1 cellular context compared by ENCODE assay signal in the genomic region with DNA sequence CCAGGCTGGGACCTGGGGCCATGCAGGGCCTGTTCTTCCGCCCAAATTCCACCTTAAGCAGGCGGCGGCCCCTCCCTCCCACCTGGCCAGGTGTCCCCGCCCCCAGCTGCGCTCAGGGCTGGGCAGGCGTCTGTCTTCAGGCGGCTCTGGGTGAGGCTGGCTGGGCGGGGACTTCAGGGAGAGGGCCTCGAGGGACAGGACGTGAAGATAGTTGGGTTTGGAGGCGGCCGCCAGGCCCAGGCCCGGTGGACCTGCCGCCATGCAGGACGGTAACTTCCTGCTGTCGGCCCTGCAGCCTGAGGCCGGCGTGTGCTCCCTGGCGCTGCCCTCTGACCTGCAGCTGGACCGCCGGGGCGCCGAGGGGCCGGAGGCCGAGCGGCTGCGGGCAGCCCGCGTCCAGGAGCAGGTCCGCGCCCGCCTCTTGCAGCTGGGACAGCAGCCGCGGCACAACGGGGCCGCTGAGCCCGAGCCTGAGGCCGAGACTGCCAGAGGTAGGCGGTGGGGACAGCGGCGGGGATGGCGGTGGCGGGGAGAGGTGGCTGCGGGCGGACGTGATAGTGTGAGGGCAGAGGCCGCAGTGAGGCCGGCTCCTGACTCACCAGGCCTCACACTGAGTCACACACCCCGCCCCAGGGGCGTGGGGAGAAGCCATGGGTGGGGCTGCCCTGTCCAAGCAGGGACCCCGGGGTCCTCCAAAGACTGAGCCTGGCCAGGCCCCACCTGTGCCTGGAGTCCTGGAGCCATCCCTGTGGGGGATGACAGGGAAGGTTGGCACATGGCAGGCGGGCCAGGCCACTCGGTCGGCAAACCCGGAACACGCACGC.
TF ChIP-seq lines count a peak whose summit lies in the region.

A gene with protein sequence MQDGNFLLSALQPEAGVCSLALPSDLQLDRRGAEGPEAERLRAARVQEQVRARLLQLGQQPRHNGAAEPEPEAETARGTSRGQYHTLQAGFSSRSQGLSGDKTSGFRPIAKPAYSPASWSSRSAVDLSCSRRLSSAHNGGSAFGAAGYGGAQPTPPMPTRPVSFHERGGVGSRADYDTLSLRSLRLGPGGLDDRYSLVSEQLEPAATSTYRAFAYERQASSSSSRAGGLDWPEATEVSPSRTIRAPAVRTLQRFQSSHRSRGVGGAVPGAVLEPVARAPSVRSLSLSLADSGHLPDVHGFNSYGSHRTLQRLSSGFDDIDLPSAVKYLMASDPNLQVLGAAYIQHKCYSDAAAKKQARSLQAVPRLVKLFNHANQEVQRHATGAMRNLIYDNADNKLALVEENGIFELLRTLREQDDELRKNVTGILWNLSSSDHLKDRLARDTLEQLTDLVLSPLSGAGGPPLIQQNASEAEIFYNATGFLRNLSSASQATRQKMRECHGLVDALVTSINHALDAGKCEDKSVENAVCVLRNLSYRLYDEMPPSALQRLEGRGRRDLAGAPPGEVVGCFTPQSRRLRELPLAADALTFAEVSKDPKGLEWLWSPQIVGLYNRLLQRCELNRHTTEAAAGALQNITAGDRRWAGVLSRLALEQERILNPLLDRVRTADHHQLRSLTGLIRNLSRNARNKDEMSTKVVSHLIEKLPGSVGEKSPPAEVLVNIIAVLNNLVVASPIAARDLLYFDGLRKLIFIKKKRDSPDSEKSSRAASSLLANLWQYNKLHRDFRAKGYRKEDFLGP (plus strand): TSS at position 176 of the 824 bp plus-strand sequence. CDS start 84 bp downstream, at position 260.

TF ChIP-seq in WTC11, 78 proteins besides CTCF, POLR2A, EP300 and RAD21 (continued from another document and continues in another):
- TF ChIP-seq, protein P1, sequence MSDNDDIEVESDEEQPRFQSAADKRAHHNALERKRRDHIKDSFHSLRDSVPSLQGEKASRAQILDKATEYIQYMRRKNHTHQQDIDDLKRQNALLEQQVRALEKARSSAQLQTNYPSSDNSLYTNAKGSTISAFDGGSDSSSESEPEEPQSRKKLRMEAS (CRISPR knock-in tag; IDR thresholded peaks at IDR 0.05): peak; percentile 55; the same call in 1 of the 2 replicates
- TF ChIP-seq SMAD3 (CRISPR knock-in tag; IDR thresholded peaks at IDR 0.05; ENCODE audit: borderline replicate concordance): no peak
- TF ChIP-seq NFYB (CRISPR knock-in tag; conservative IDR thresholded peaks at IDR 0.05; ENCODE audit: low read depth): no peak
- TF ChIP-seq ZNF671 (CRISPR knock-in tag; IDR thresholded peaks at IDR 0.05): no peak
- TF ChIP-seq ZNF232 (CRISPR knock-in tag; IDR thresholded peaks at IDR 0.05): no peak
- no peak for TF ChIP-seq NFE2L1 (CRISPR knock-in tag; IDR thresholded peaks at IDR 0.05)
- no peak for TF ChIP-seq ESRRA (CRISPR knock-in tag; IDR thresholded peaks at IDR 0.05; ENCODE audit: borderline replicate concordance)
- TF ChIP-seq, protein P2, sequence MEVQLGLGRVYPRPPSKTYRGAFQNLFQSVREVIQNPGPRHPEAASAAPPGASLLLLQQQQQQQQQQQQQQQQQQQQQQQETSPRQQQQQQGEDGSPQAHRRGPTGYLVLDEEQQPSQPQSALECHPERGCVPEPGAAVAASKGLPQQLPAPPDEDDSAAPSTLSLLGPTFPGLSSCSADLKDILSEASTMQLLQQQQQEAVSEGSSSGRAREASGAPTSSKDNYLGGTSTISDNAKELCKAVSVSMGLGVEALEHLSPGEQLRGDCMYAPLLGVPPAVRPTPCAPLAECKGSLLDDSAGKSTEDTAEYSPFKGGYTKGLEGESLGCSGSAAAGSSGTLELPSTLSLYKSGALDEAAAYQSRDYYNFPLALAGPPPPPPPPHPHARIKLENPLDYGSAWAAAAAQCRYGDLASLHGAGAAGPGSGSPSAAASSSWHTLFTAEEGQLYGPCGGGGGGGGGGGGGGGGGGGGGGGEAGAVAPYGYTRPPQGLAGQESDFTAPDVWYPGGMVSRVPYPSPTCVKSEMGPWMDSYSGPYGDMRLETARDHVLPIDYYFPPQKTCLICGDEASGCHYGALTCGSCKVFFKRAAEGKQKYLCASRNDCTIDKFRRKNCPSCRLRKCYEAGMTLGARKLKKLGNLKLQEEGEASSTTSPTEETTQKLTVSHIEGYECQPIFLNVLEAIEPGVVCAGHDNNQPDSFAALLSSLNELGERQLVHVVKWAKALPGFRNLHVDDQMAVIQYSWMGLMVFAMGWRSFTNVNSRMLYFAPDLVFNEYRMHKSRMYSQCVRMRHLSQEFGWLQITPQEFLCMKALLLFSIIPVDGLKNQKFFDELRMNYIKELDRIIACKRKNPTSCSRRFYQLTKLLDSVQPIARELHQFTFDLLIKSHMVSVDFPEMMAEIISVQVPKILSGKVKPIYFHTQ (CRISPR knock-in tag; IDR thresholded peaks at IDR 0.05): no peak
- TF ChIP-seq, protein P3, sequence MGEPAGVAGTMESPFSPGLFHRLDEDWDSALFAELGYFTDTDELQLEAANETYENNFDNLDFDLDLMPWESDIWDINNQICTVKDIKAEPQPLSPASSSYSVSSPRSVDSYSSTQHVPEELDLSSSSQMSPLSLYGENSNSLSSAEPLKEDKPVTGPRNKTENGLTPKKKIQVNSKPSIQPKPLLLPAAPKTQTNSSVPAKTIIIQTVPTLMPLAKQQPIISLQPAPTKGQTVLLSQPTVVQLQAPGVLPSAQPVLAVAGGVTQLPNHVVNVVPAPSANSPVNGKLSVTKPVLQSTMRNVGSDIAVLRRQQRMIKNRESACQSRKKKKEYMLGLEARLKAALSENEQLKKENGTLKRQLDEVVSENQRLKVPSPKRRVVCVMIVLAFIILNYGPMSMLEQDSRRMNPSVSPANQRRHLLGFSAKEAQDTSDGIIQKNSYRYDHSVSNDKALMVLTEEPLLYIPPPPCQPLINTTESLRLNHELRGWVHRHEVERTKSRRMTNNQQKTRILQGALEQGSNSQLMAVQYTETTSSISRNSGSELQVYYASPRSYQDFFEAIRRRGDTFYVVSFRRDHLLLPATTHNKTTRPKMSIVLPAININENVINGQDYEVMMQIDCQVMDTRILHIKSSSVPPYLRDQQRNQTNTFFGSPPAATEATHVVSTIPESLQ (CRISPR knock-in tag; IDR thresholded peaks at IDR 0.05): no peak
- no peak for TF ChIP-seq TEAD4 (CRISPR knock-in tag; IDR thresholded peaks at IDR 0.05)
- TF ChIP-seq, protein P4, sequence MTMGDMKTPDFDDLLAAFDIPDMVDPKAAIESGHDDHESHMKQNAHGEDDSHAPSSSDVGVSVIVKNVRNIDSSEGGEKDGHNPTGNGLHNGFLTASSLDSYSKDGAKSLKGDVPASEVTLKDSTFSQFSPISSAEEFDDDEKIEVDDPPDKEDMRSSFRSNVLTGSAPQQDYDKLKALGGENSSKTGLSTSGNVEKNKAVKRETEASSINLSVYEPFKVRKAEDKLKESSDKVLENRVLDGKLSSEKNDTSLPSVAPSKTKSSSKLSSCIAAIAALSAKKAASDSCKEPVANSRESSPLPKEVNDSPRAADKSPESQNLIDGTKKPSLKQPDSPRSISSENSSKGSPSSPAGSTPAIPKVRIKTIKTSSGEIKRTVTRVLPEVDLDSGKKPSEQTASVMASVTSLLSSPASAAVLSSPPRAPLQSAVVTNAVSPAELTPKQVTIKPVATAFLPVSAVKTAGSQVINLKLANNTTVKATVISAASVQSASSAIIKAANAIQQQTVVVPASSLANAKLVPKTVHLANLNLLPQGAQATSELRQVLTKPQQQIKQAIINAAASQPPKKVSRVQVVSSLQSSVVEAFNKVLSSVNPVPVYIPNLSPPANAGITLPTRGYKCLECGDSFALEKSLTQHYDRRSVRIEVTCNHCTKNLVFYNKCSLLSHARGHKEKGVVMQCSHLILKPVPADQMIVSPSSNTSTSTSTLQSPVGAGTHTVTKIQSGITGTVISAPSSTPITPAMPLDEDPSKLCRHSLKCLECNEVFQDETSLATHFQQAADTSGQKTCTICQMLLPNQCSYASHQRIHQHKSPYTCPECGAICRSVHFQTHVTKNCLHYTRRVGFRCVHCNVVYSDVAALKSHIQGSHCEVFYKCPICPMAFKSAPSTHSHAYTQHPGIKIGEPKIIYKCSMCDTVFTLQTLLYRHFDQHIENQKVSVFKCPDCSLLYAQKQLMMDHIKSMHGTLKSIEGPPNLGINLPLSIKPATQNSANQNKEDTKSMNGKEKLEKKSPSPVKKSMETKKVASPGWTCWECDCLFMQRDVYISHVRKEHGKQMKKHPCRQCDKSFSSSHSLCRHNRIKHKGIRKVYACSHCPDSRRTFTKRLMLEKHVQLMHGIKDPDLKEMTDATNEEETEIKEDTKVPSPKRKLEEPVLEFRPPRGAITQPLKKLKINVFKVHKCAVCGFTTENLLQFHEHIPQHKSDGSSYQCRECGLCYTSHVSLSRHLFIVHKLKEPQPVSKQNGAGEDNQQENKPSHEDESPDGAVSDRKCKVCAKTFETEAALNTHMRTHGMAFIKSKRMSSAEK (CRISPR knock-in tag; IDR thresholded peaks at IDR 0.05; ENCODE audit: borderline replicate concordance): no peak
- no peak for TF ChIP-seq MXD4 (CRISPR knock-in tag; IDR thresholded peaks at IDR 0.05; ENCODE audit: borderline replicate concordance)
- no peak for TF ChIP-seq CREM (CRISPR knock-in tag; IDR thresholded peaks at IDR 0.05)
- peak; percentile 56; the same call in 1 of the 2 replicates for TF ChIP-seq FOXP1 (CRISPR knock-in tag; IDR thresholded peaks at IDR 0.05; ENCODE audit: borderline replicate concordance)
- TF ChIP-seq, protein P5, sequence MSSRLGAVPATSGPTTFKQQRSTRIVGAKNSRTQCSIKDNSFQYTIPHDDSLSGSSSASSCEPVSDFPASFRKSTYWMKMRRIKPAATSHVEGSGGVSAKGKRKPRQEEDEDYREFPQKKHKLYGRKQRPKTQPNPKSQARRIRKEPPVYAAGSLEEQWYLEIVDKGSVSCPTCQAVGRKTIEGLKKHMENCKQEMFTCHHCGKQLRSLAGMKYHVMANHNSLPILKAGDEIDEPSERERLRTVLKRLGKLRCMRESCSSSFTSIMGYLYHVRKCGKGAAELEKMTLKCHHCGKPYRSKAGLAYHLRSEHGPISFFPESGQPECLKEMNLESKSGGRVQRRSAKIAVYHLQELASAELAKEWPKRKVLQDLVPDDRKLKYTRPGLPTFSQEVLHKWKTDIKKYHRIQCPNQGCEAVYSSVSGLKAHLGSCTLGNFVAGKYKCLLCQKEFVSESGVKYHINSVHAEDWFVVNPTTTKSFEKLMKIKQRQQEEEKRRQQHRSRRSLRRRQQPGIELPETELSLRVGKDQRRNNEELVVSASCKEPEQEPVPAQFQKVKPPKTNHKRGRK (CRISPR knock-in tag; IDR thresholded peaks at IDR 0.05; ENCODE audit: borderline replicate concordance): no peak
- TF ChIP-seq, protein P6, sequence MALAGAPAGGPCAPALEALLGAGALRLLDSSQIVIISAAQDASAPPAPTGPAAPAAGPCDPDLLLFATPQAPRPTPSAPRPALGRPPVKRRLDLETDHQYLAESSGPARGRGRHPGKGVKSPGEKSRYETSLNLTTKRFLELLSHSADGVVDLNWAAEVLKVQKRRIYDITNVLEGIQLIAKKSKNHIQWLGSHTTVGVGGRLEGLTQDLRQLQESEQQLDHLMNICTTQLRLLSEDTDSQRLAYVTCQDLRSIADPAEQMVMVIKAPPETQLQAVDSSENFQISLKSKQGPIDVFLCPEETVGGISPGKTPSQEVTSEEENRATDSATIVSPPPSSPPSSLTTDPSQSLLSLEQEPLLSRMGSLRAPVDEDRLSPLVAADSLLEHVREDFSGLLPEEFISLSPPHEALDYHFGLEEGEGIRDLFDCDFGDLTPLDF (CRISPR knock-in tag; IDR thresholded peaks at IDR 0.05): no peak
- TF ChIP-seq ZNF317 (CRISPR knock-in tag; IDR thresholded peaks at IDR 0.05; ENCODE audit: borderline replicate concordance, low read depth): no peak
- TF ChIP-seq, protein P7, sequence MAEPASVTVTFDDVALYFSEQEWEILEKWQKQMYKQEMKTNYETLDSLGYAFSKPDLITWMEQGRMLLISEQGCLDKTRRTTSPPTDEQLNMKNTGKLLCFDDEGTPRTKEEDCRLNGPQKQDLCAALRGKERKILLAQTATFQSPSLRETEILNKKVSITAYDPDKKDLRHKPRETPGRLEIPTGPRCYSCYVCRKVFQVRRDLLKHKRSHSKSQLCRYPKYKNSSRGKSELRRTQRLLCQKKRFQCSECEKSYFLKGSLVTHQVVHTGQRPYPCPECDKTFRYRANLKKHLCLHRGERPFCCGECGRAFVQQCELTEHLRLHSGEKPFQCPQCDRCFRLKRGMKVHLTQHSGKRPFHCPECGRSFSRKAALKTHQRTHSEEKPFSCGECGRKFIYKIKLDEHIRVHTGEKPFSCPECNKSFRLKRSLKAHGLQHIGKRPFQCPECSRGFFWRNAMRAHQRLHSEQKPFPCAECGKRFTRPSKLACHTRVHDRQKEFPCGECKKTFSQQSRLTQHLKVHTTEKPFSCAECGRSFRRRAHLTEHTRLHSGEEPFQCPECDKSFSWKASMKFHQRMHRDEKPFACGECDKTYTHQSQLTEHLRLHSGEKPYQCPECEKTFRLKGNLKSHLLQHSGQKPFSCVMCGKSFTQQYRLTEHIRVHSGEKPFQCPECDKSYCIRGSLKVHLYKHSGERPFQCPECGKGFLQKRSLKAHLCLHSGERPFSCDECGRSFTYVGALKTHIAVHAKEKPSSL (CRISPR knock-in tag; conservative IDR thresholded peaks at IDR 0.05): no peak
- no peak for TF ChIP-seq IRF2 (CRISPR knock-in tag; IDR thresholded peaks at IDR 0.05; ENCODE audit: borderline replicate concordance, low read depth)
- no peak for TF ChIP-seq ZNF396 (CRISPR knock-in tag; IDR thresholded peaks at IDR 0.05; ENCODE audit: borderline replicate concordance)
- TF ChIP-seq, protein P8, sequence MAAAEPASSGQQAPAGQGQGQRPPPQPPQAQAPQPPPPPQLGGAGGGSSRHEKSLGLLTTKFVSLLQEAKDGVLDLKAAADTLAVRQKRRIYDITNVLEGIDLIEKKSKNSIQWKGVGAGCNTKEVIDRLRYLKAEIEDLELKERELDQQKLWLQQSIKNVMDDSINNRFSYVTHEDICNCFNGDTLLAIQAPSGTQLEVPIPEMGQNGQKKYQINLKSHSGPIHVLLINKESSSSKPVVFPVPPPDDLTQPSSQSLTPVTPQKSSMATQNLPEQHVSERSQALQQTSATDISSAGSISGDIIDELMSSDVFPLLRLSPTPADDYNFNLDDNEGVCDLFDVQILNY (CRISPR knock-in tag; IDR thresholded peaks at IDR 0.05): no peak
- TF ChIP-seq, protein P9, sequence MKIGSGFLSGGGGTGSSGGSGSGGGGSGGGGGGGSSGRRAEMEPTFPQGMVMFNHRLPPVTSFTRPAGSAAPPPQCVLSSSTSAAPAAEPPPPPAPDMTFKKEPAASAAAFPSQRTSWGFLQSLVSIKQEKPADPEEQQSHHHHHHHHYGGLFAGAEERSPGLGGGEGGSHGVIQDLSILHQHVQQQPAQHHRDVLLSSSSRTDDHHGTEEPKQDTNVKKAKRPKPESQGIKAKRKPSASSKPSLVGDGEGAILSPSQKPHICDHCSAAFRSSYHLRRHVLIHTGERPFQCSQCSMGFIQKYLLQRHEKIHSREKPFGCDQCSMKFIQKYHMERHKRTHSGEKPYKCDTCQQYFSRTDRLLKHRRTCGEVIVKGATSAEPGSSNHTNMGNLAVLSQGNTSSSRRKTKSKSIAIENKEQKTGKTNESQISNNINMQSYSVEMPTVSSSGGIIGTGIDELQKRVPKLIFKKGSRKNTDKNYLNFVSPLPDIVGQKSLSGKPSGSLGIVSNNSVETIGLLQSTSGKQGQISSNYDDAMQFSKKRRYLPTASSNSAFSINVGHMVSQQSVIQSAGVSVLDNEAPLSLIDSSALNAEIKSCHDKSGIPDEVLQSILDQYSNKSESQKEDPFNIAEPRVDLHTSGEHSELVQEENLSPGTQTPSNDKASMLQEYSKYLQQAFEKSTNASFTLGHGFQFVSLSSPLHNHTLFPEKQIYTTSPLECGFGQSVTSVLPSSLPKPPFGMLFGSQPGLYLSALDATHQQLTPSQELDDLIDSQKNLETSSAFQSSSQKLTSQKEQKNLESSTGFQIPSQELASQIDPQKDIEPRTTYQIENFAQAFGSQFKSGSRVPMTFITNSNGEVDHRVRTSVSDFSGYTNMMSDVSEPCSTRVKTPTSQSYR (CRISPR knock-in tag; IDR thresholded peaks at IDR 0.05): no peak
- no peak for TF ChIP-seq ZBTB21 (CRISPR knock-in tag; IDR thresholded peaks at IDR 0.05; ENCODE audit: borderline replicate concordance)
- no peak for TF ChIP-seq GTF2I (CRISPR knock-in tag; conservative IDR thresholded peaks at IDR 0.05)
- TF ChIP-seq ZNF423 (CRISPR knock-in tag; IDR thresholded peaks at IDR 0.05): peak; percentile 54; the same call in 1 of the 2 replicates
- TF ChIP-seq SP1 (CRISPR knock-in tag; conservative IDR thresholded peaks at IDR 0.05): 0 out of 2 replicates have a peak, but pooled peaks have one; percentile 54
